25 cellular contexts compared by ENCODE assay signal in the genomic region with DNA sequence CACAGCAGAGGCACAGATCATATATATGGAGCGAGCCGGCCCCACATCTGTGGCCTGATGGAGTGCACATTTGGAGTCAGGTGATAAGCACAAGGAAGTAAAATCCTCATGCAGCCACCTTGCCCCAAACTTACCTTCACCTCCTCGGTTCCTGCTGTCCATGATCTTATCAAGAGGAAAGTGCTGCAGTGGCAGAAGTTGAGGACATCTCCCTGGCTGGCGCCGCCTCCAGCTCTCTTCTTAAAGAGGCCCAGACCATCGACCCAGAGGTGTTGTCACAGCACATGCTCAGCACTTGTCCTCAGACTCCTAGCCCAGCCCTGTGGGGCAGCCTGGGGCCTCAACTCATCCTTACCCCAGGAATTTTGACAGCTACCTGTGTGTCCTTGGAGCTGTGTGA.
DNase-seq lines count a peak whose midpoint lies in the region; ATAC-seq, FAIRE-seq and TF ChIP-seq lines count a peak whose summit lies in the region.
"Had no signal": no experiment of that assay in that cellular context is flagged by ENCODE, and none has a peak within 500 bp of the region (broad histone marks: within the 10 kb centered on the region; RNA-seq: fewer than 3 reads in every experiment).

No MANE protein-coding gene starts in this region.

- H4K20me1 ChIP-seq in Karpas-422 (ENCODE audit: insufficient read depth, low read depth, low read length): no peaks in the 10 kb centered on the region

- H3K27me3 ChIP-seq in Karpas-422 (ENCODE audit: low read length): no peaks in the 10 kb centered on the region
- no peaks in the 10 kb centered on the region for H3K27me3 ChIP-seq in bronchial epithelial cell (ENCODE audit: control insufficient read depth, insufficient read depth, low read length)
- H3K27me3 ChIP-seq in upper lobe of right lung: no peaks in the 10 kb centered on the region
- H3K27me3 ChIP-seq: cardiac muscle cell, dorsolateral prefrontal cortex had no signal

- H3K4me1 ChIP-seq in Karpas-422 (ENCODE audit: low read length) (peaks cover 69% of the 10 kb centered on the region), upper lobe of right lung (peaks cover 1% of the 10 kb centered on the region)

- no peak for TF ChIP-seq CTCF in C4-2B (conservative IDR thresholded peaks at IDR 0.05)
- TF ChIP-seq CTCF in bronchial epithelial cell (IDR thresholded peaks at IDR 0.05; ENCODE audit: insufficient read depth, low read length, severe bottlenecking): no peak
- no peak for TF ChIP-seq CTCF in neural crest cell (conservative IDR thresholded peaks at IDR 0.05)
- TF ChIP-seq CTCF in upper lobe of right lung (IDR thresholded peaks at IDR 0.05): no peak

- H3K36me3 Mint-ChIP-seq in neural crest cell (ENCODE audit: low read depth): no peaks in the 10 kb centered on the region
- peaks cover 25% of the 10 kb centered on the region for H3K36me3 Mint-ChIP-seq in T-cell
- H3K36me3 Mint-ChIP-seq: natural killer cell, WTC11 had no signal

- H3K9ac ChIP-seq in Karpas-422 (ENCODE audit: low read length): no peak overlapping the region

- peak overlapping the region; percentile 36 for H3K4me3 Mint-ChIP-seq in neural crest cell
- H3K4me3 Mint-ChIP-seq in T-cell: no peak overlapping the region
- H3K4me3 Mint-ChIP-seq: activated T-helper 1 cell treated with anti-CD3 and anti-CD28 coated beads, Interleukin-12 subunit alpha, Interleukin-12 subunit beta, Interleukin-2, Interleukin-4 antibody, amounts not matched to agents 30 ng/mL and 10 ng/mL and 1 ng/mL, durations not matched to agents 14 hours and 24 hours and 36 hours; natural killer cell; T-helper 1 cell treated with Interleukin-12 subunit alpha and Interleukin-12 subunit beta and Interleukin-4 antibody, amounts not matched to agents 30 μg/mL and 1 μg/mL, for 36 hours; WTC11 had no signal

- peak overlapping the region; percentile 89 for H3K27ac Mint-ChIP-seq in neural crest cell (ENCODE audit: unreplicated experiment)
- H3K27ac Mint-ChIP-seq in T-cell: peak overlapping the region in 1 of 2 donors; percentile 54
- H3K27ac Mint-ChIP-seq: natural killer cell; T-helper 1 cell treated with Interleukin-12 subunit alpha and Interleukin-12 subunit beta and Interleukin-4 antibody, amounts not matched to agents 30 μg/mL and 1 μg/mL, for 36 hours; WTC11 had no signal

- H3K79me2 ChIP-seq in Karpas-422 (ENCODE audit: low read length): peaks cover 87% of the 10 kb centered on the region

- H3K27ac ChIP-seq in C4-2B (peak overlapping the region; percentile 99), Karpas-422 (ENCODE audit: low read length) (peak overlapping the region; percentile 100), upper lobe of right lung (no peak overlapping the region)
- H3K27ac ChIP-seq: cardiac muscle cell, psoas muscle had no signal

- H3K4me2 ChIP-seq in Karpas-422 (ENCODE audit: low read depth, low read length, poor library complexity, severe bottlenecking): no peak overlapping the region

- H3K36me3 ChIP-seq in Karpas-422 (ENCODE audit: insufficient read depth, low read length): peaks cover 11% of the 10 kb centered on the region; the same call in 1 of the 2 replicates
- peaks cover 2% of the 10 kb centered on the region for H3K36me3 ChIP-seq in bronchial epithelial cell (ENCODE audit: control insufficient read depth, insufficient read depth, low read length)
- no peaks in the 10 kb centered on the region for H3K36me3 ChIP-seq in upper lobe of right lung
- H3K36me3 ChIP-seq: cardiac muscle cell, HAP-1 had no signal

- POLR2A ChIA-PET in T-cell (lab: Charles Lee): no interaction called here

- H3K4me1 Mint-ChIP-seq in neural crest cell: peaks cover 72% of the 10 kb centered on the region
- H3K4me1 Mint-ChIP-seq in T-cell: peaks cover 43 to 61% (median 57%) of the 10 kb centered on the region in 3 donors

- intact Hi-C loops in upper lobe of right lung (cut with DNase I): no loop called here

- no peak overlapping the region for H2AFZ ChIP-seq in Karpas-422 (ENCODE audit: low read length)

- H3K9me3 ChIP-seq in Karpas-422 (ENCODE audit: low read length) (no peaks in the 10 kb centered on the region), upper lobe of right lung (no peaks in the 10 kb centered on the region)
- H3K9me3 ChIP-seq: HAP-1, psoas muscle had no signal

- CTCF ChIA-PET in T-cell (lab: Charles Lee): interaction anchor here in 1 of 2 donors (0.6 kb wide), 1 partner anchor 639 kb away, joined by 3 read pairs; no protein-coding TSS in a partner anchor

- H3K4me3 ChIP-seq in Karpas-422 (ENCODE audit: low read length): no peak overlapping the region
- H3K4me3 ChIP-seq in bronchial epithelial cell (ENCODE audit: low read depth, low read length): no peak overlapping the region
- no peak overlapping the region for H3K4me3 ChIP-seq in upper lobe of right lung
- H3K4me3 ChIP-seq: cardiac muscle cell, dorsolateral prefrontal cortex, HAP-1, psoas muscle had no signal

- ATAC-seq in T-cell (replicated peaks in 1 of 4) (no peak), upper lobe of right lung (no peak)
- ATAC-seq: natural killer cell, WTC11 had no signal

- H3K27me3 Mint-ChIP-seq in neural crest cell (ENCODE audit: low read depth) (no peaks in the 10 kb centered on the region), T-cell (no peaks in the 10 kb centered on the region)

- H3K9me3 Mint-ChIP-seq in neural crest cell (no peaks in the 10 kb centered on the region), T-cell (no peaks in the 10 kb centered on the region)
- H3K9me3 Mint-ChIP-seq: activated T-helper 1 cell treated with anti-CD3 and anti-CD28 coated beads, Interleukin-12 subunit alpha, Interleukin-12 subunit beta, Interleukin-2, Interleukin-4 antibody, amounts not matched to agents 30 ng/mL and 10 ng/mL and 1 ng/mL, durations not matched to agents 14 hours and 24 hours and 36 hours; natural killer cell; T-helper 1 cell treated with Interleukin-12 subunit alpha and Interleukin-12 subunit beta and Interleukin-4 antibody, amounts not matched to agents 30 μg/mL and 1 μg/mL, for 36 hours; WTC11 had no signal

- DNase-seq in Karpas-422 (no peak), bronchial epithelial cell (ENCODE audit: low read depth) (no peak), neural crest cell (ENCODE audit: low read depth, low spot score) (no peak), T-cell (no peak), upper lobe of right lung (no peak), DMS 273 treated with DMSO at 0.1 percent for 48 hours (lab: John Stamatoyannopoulos, UW) (no peak)
- no peak for DNase-seq in stimulated activated CD4-positive, alpha-beta T cell treated with anti-CD3 and anti-CD28 coated beads, Interleukin-15, amount 100 ng/mL, for 24 hours
- DNase-seq: dorsolateral prefrontal cortex, hippocampal formation, mammary epithelial cell, MM.1S, natural killer cell, NCI-H146, NCI-H774, psoas muscle, SHP77 treated with DMSO at 0.1 percent for 48 hours, small intestine had no signal

- peak; percentile 43 for FAIRE-seq in bronchial epithelial cell (lab: Jason Lieb, UNC)
- FAIRE-seq: GM19239, islet of Langerhans, small intestine had no signal

- no peaks in the 10 kb centered on the region for H3K9me2 ChIP-seq in Karpas-422 (replicated peaks; ENCODE audit: insufficient read depth, low read length)
